Comparison of ENCODE assay signal across 1 cellular context in the genomic region with DNA sequence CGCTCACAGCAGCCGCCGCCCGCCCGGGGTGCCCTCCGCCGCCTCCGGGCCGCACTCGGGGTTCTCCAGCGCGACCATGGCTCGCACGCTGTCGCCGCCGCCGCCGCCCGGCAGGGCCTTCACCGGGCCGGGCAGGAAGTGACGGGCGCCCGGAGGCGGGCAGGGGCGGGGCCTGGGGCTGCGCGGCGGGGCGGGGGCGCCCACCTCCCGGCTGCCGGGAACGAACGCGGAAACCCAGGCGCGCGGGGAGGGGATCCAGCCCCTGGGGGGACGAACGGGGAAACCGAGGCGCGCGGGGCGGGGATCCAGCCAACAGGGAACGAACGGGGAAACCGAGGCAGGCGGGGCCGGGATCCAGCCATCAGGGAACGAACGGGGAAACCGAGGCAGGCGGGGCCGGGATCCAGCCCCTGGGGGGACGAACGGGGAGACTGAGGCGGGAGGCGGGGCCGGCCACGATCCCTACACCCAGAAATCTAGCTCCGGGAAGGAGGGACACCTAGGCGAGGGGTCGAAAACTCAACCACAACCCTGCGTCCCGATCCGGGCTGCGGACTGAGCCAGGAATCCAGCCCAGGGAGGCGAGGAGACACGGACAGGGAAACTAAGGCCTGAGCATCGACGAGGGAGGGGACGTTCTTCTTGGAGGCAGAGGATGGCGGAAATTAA.
TF ChIP-seq lines count a peak whose summit lies in the region.

A gene (minus strand): TSS at position 140 of the 669 bp plus-strand sequence. CDS start 62 bp downstream, at position 78.

TF ChIP-seq in HepG2, 621 proteins besides CTCF, POLR2A, EP300 and RAD21 (continued from another document and continues in another):
- TF ChIP-seq SALL1 (CRISPR knock-in tag; IDR thresholded peaks at IDR 0.05) (peak; percentile 46; the same call in 1 of the 2 replicates), POLR2AphosphoS5 (IDR thresholded peaks at IDR 0.05; ENCODE audit: low read depth, low read length) (0 out of 2 replicates have a peak, but pooled peaks have one; percentile 23), HMG20A (CRISPR knock-in tag; IDR thresholded peaks at IDR 0.05; ENCODE audit: borderline replicate concordance) (no peak), ZNF253 (CRISPR knock-in tag; IDR thresholded peaks at IDR 0.05; ENCODE audit: borderline replicate concordance) (no peak), ZNF768 (CRISPR knock-in tag; IDR thresholded peaks at IDR 0.05) (no peak), ZFP36 (IDR thresholded peaks at IDR 0.05; ENCODE audit: borderline replicate concordance, low read depth, low read length, partially characterized antibody) (no peak), ZNF501 (CRISPR knock-in tag; IDR thresholded peaks at IDR 0.05) (0 out of 2 replicates have a peak, but pooled peaks have one; percentile 40), BORCS8-MEF2B (CRISPR knock-in tag; IDR thresholded peaks at IDR 0.05) (no peak), FOXA3 (CRISPR knock-in tag; IDR thresholded peaks at IDR 0.05) (no peak), GABPA (IDR thresholded peaks at IDR 0.05; ENCODE audit: low read depth, low read length) (peak; percentile 65), GABPA (CRISPR knock-in tag; IDR thresholded peaks at IDR 0.05; ENCODE audit: low read depth) (peak; percentile 47), NRL (CRISPR knock-in tag; IDR thresholded peaks at IDR 0.05; ENCODE audit: borderline replicate concordance) (peak; percentile 68; the same call in 1 of the 2 replicates), ARHGAP35 (CRISPR knock-in tag; IDR thresholded peaks at IDR 0.05; ENCODE audit: borderline replicate concordance) (no peak), ZNF670 (CRISPR knock-in tag; IDR thresholded peaks at IDR 0.05; ENCODE audit: borderline replicate concordance) (no peak), RAD51 (IDR thresholded peaks at IDR 0.05; ENCODE audit: borderline replicate concordance) (no peak), RFXAP (CRISPR knock-in tag; IDR thresholded peaks at IDR 0.05; ENCODE audit: borderline replicate concordance) (0 out of 2 replicates have a peak, but pooled peaks have one; percentile 26), DNMT1 (CRISPR knock-in tag; IDR thresholded peaks at IDR 0.05) (no peak), NFATC3 (CRISPR knock-in tag; IDR thresholded peaks at IDR 0.05) (no peak), MAZ (IDR thresholded peaks at IDR 0.05; ENCODE audit: borderline replicate concordance, low read depth, low read length) (no peak), MAZ (CRISPR knock-in tag; IDR thresholded peaks at IDR 0.05; ENCODE audit: low read depth) (peak; percentile 45; the same call in 1 of the 2 replicates), KLF9 (CRISPR knock-in tag; IDR thresholded peaks at IDR 0.05; ENCODE audit: low read depth) (no peak), ZNF24 (IDR thresholded peaks at IDR 0.05) (no peak), SIN3A (IDR thresholded peaks at IDR 0.05; ENCODE audit: borderline replicate concordance, low read depth, low read length) (peak; percentile 66; the same call in 1 of the 2 replicates), ZFX (CRISPR knock-in tag; IDR thresholded peaks at IDR 0.05; ENCODE audit: low read depth) (peak; percentile 70), ZNF296 (CRISPR knock-in tag; conservative IDR thresholded peaks at IDR 0.05) (no peak), ZNF792 (CRISPR knock-in tag; IDR thresholded peaks at IDR 0.05) (no peak), SMARCE1 (IDR thresholded peaks at IDR 0.05; ENCODE audit: borderline replicate concordance) (no peak), HOXA3 (CRISPR knock-in tag; IDR thresholded peaks at IDR 0.05) (no peak; the same call in 1 of the 2 replicates), SP4 (CRISPR knock-in tag; IDR thresholded peaks at IDR 0.05) (0 out of 2 replicates have a peak, but pooled peaks have one; percentile 21), ZNF552 (CRISPR knock-in tag; IDR thresholded peaks at IDR 0.05; ENCODE audit: borderline replicate concordance) (no peak)
- TF ChIP-seq, protein P1, sequence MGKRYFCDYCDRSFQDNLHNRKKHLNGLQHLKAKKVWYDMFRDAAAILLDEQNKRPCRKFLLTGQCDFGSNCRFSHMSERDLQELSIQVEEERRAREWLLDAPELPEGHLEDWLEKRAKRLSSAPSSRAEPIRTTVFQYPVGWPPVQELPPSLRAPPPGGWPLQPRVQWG (CRISPR knock-in tag; IDR thresholded peaks at IDR 0.05; ENCODE audit: borderline replicate concordance, low read depth), result no peak
- TF ChIP-seq, protein P2, sequence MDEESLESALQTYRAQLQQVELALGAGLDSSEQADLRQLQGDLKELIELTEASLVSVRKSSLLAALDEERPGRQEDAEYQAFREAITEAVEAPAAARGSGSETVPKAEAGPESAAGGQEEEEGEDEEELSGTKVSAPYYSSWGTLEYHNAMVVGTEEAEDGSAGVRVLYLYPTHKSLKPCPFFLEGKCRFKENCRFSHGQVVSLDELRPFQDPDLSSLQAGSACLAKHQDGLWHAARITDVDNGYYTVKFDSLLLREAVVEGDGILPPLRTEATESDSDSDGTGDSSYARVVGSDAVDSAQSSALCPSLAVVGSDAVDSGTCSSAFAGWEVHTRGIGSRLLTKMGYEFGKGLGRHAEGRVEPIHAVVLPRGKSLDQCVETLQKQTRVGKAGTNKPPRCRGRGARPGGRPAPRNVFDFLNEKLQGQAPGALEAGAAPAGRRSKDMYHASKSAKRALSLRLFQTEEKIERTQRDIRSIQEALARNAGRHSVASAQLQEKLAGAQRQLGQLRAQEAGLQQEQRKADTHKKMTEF (CRISPR knock-in tag; IDR thresholded peaks at IDR 0.05), result peak; percentile 27; the same call in 1 of the 2 replicates
- TF ChIP-seq, protein P3, sequence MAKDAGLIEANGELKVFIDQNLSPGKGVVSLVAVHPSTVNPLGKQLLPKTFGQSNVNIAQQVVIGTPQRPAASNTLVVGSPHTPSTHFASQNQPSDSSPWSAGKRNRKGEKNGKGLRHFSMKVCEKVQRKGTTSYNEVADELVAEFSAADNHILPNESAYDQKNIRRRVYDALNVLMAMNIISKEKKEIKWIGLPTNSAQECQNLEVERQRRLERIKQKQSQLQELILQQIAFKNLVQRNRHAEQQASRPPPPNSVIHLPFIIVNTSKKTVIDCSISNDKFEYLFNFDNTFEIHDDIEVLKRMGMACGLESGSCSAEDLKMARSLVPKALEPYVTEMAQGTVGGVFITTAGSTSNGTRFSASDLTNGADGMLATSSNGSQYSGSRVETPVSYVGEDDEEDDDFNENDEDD (CRISPR knock-in tag; IDR thresholded peaks at IDR 0.05; ENCODE audit: borderline replicate concordance), result 0 out of 2 replicates have a peak, but pooled peaks have one; percentile 24
- TF ChIP-seq, protein P4, sequence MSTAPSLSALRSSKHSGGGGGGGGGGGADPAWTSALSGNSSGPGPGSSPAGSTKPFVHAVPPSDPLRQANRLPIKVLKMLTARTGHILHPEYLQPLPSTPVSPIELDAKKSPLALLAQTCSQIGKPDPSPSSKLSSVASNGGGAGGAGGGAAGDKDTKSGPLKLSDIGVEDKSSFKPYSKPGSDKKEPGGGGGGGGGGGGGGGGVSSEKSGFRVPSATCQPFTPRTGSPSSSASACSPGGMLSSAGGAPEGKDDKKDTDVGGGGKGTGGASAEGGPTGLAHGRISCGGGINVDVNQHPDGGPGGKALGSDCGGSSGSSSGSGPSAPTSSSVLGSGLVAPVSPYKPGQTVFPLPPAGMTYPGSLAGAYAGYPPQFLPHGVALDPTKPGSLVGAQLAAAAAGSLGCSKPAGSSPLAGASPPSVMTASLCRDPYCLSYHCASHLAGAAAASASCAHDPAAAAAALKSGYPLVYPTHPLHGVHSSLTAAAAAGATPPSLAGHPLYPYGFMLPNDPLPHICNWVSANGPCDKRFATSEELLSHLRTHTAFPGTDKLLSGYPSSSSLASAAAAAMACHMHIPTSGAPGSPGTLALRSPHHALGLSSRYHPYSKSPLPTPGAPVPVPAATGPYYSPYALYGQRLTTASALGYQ (CRISPR knock-in tag; IDR thresholded peaks at IDR 0.05), result no peak
- TF ChIP-seq, protein P5, sequence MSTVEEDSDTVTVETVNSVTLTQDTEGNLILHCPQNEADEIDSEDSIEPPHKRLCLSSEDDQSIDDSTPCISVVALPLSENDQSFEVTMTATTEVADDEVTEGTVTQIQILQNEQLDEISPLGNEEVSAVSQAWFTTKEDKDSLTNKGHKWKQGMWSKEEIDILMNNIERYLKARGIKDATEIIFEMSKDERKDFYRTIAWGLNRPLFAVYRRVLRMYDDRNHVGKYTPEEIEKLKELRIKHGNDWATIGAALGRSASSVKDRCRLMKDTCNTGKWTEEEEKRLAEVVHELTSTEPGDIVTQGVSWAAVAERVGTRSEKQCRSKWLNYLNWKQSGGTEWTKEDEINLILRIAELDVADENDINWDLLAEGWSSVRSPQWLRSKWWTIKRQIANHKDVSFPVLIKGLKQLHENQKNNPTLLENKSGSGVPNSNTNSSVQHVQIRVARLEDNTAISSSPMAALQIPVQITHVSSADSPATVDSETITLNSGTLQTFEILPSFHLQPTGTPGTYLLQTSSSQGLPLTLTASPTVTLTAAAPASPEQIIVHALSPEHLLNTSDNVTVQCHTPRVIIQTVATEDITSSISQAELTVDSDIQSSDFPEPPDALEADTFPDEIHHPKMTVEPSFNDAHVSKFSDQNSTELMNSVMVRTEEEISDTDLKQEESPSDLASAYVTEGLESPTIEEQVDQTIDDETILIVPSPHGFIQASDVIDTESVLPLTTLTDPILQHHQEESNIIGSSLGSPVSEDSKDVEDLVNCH (CRISPR knock-in tag; IDR thresholded peaks at IDR 0.05), result no peak
- TF ChIP-seq, protein P6, sequence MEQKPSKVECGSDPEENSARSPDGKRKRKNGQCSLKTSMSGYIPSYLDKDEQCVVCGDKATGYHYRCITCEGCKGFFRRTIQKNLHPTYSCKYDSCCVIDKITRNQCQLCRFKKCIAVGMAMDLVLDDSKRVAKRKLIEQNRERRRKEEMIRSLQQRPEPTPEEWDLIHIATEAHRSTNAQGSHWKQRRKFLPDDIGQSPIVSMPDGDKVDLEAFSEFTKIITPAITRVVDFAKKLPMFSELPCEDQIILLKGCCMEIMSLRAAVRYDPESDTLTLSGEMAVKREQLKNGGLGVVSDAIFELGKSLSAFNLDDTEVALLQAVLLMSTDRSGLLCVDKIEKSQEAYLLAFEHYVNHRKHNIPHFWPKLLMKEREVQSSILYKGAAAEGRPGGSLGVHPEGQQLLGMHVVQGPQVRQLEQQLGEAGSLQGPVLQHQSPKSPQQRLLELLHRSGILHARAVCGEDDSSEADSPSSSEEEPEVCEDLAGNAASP (CRISPR knock-in tag; IDR thresholded peaks at IDR 0.05; ENCODE audit: borderline replicate concordance), result no peak
- TF ChIP-seq, protein P7, sequence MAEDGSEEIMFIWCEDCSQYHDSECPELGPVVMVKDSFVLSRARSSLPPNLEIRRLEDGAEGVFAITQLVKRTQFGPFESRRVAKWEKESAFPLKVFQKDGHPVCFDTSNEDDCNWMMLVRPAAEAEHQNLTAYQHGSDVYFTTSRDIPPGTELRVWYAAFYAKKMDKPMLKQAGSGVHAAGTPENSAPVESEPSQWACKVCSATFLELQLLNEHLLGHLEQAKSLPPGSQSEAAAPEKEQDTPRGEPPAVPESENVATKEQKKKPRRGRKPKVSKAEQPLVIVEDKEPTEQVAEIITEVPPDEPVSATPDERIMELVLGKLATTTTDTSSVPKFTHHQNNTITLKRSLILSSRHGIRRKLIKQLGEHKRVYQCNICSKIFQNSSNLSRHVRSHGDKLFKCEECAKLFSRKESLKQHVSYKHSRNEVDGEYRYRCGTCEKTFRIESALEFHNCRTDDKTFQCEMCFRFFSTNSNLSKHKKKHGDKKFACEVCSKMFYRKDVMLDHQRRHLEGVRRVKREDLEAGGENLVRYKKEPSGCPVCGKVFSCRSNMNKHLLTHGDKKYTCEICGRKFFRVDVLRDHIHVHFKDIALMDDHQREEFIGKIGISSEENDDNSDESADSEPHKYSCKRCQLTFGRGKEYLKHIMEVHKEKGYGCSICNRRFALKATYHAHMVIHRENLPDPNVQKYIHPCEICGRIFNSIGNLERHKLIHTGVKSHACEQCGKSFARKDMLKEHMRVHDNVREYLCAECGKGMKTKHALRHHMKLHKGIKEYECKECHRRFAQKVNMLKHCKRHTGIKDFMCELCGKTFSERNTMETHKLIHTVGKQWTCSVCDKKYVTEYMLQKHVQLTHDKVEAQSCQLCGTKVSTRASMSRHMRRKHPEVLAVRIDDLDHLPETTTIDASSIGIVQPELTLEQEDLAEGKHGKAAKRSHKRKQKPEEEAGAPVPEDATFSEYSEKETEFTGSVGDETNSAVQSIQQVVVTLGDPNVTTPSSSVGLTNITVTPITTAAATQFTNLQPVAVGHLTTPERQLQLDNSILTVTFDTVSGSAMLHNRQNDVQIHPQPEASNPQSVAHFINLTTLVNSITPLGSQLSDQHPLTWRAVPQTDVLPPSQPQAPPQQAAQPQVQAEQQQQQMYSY (CRISPR knock-in tag; IDR thresholded peaks at IDR 0.05), result peak; percentile 85
- TF ChIP-seq, protein P8, sequence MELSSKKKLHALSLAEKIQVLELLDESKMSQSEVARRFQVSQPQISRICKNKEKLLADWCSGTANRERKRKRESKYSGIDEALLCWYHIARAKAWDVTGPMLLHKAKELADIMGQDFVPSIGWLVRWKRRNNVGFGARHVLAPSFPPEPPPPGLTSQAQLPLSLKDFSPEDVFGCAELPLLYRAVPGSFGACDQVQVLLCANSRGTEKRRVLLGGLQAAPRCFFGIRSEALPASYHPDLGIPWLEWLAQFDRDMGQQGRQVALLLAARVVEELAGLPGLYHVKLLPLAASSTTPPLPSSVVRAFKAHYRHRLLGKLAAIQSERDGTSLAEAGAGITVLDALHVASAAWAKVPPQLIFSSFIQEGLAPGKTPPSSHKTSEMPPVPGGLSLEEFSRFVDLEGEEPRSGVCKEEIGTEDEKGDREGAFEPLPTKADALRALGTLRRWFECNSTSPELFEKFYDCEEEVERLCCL (CRISPR knock-in tag; IDR thresholded peaks at IDR 0.05; ENCODE audit: borderline replicate concordance), result no peak
- TF ChIP-seq, protein P9, sequence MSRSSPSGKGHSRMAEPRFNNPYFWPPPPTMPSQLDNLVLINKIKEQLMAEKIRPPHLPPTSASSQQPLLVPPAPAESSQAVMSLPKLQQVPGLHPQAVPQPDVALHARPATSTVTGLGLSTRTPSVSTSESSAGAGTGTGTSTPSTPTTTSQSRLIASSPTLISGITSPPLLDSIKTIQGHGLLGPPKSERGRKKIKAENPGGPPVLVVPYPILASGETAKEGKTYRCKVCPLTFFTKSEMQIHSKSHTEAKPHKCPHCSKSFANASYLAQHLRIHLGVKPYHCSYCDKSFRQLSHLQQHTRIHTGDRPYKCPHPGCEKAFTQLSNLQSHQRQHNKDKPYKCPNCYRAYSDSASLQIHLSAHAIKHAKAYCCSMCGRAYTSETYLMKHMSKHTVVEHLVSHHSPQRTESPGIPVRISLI (CRISPR knock-in tag; IDR thresholded peaks at IDR 0.05; ENCODE audit: borderline replicate concordance), result no peak
- TF ChIP-seq, protein P10, sequence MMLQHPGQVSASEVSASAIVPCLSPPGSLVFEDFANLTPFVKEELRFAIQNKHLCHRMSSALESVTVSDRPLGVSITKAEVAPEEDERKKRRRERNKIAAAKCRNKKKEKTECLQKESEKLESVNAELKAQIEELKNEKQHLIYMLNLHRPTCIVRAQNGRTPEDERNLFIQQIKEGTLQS (CRISPR knock-in tag; IDR thresholded peaks at IDR 0.05), result no peak
- TF ChIP-seq, protein P11, sequence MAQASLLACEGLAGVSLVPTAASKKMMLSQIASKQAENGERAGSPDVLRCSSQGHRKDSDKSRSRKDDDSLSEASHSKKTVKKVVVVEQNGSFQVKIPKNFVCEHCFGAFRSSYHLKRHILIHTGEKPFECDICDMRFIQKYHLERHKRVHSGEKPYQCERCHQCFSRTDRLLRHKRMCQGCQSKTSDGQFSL (CRISPR knock-in tag; IDR thresholded peaks at IDR 0.05), result no peak
